ENCODE assay signal across 1 cellular context in genomic region chr19:3979289-3979673, GRCh38.
TF ChIP-seq lines count a peak whose summit lies in the region.

No MANE protein-coding gene starts in this region.

TF ChIP-seq in HepG2, 621 proteins besides CTCF, POLR2A, EP300 and RAD21:
- TF ChIP-seq ZC3H13 (CRISPR knock-in tag; IDR thresholded peaks at IDR 0.05) (peak; percentile 61), IRF1 (CRISPR knock-in tag; IDR thresholded peaks at IDR 0.05; ENCODE audit: low read depth) (no peak), ZNF800 (CRISPR knock-in tag; IDR thresholded peaks at IDR 0.05) (no peak), MNT (IDR thresholded peaks at IDR 0.05) (no peak), KLF6 (CRISPR knock-in tag; IDR thresholded peaks at IDR 0.05) (no peak), CBX5 (CRISPR knock-in tag; IDR thresholded peaks at IDR 0.05; ENCODE audit: borderline replicate concordance) (no peak), ZNF350 (CRISPR knock-in tag; IDR thresholded peaks at IDR 0.05; ENCODE audit: borderline replicate concordance, low read depth) (no peak), SSRP1 (CRISPR knock-in tag; IDR thresholded peaks at IDR 0.05) (peak; percentile 60; the same call in 1 of the 2 replicates)
